In genomic region chr22:27719535-27720227, GRCh38 we compare ENCODE assay signal across 9 cellular contexts.
DNase-seq lines count a peak whose midpoint lies in the region; ATAC-seq and TF ChIP-seq lines count a peak whose summit lies in the region.
"Had no signal": no experiment of that assay in that cellular context is flagged by ENCODE, and none has a peak within 500 bp of the region (broad histone marks: within the 10 kb centered on the region; RNA-seq: fewer than 3 reads in every experiment).

No MANE protein-coding gene starts in this region.

- H3K4me1 Mint-ChIP-seq in T-helper 17 cell: no peaks in the 10 kb centered on the region
- H3K4me1 Mint-ChIP-seq: naive B cell had no signal

- H3K27ac Mint-ChIP-seq in T-helper 17 cell: no peak overlapping the region
- H3K27ac Mint-ChIP-seq: naive B cell had no signal

- H3K4me3 Mint-ChIP-seq in T-helper 17 cell: no peak overlapping the region
- H3K4me3 Mint-ChIP-seq: naive B cell had no signal

- H3K27me3 ChIP-seq in psoas muscle (ENCODE audit: insufficient read depth in 3 of 3, low read length in 2 of 3) (no peaks in the 10 kb centered on the region), A673 (replicated peaks; ENCODE audit: insufficient read depth, low read depth, low read length, poor library complexity) (no peaks in the 10 kb centered on the region)

- CTCF ChIA-PET in A673 (lab: Charles Lee): no interaction called here

- H3K36me3 ChIP-seq in psoas muscle (ENCODE audit: insufficient read depth in 1 of 2, low read depth in 1 of 2): no peaks in the 10 kb centered on the region
- H3K36me3 ChIP-seq in A673 (ENCODE audit: insufficient read depth, low read length, poor library complexity, severe bottlenecking): no peaks in the 10 kb centered on the region

- H3K4me1 ChIP-seq in psoas muscle (peaks cover 31% of the 10 kb centered on the region), A673 (ENCODE audit: insufficient read depth, low read length, poor library complexity, severe bottlenecking) (peaks cover 5% of the 10 kb centered on the region)

- H3K9me3 ChIP-seq in psoas muscle (no peaks in the 10 kb centered on the region), T-helper 17 cell (ENCODE audit: control insufficient read depth, low read length, poor library complexity, severe bottlenecking) (no peaks in the 10 kb centered on the region), A673 (ENCODE audit: low read depth, low read length, poor library complexity, severe bottlenecking) (no peaks in the 10 kb centered on the region)

- intact Hi-C loops in psoas muscle (cut with DNase I) (loop anchor here (5.0 kb wide), 3 partner anchors 63 to 78 kb away; no protein-coding TSS in a partner anchor), A673 (cut with micrococcal nuclease; ENCODE audit: unreplicated experiment) (no loop called here)

- WGBS in psoas muscle, 3 donors: 21 to 26% (median 25%) methylated on average over 8 of the region's 8 CpGs

- ATAC-seq in psoas muscle (peak; percentile 73 to 80 (median 75)), T-helper 17 cell (no peak), GM21526 (IDR thresholded peaks at IDR 0.05; ENCODE audit: low FRiP score, unreplicated experiment) (no peak)

- TF ChIP-seq CTCF in fibroblast of mammary gland (conservative IDR thresholded peaks at IDR 0.05; ENCODE audit: control insufficient read depth, insufficient read depth, low read depth, low read length) (no peak), psoas muscle (IDR thresholded peaks at IDR 0.05) (no peak), A673 (conservative IDR thresholded peaks at IDR 0.05; ENCODE audit: low read depth, low read length) (no peak)

- POLR2A ChIA-PET in A673 (lab: Charles Lee; ENCODE audit: low non-redundant PET): no interaction called here

- H3K27ac ChIP-seq in psoas muscle (peak overlapping the region; percentile 81), A673 (ENCODE audit: low read depth, low read length, poor library complexity, severe bottlenecking) (no peak overlapping the region)

- no peaks in the 10 kb centered on the region for H3K36me3 Mint-ChIP-seq in T-helper 17 cell (ENCODE audit: low read depth)

- BruUV-seq in A673 (replicated peaks; lab: Mats Ljungman, UMichigan): no TSS peak

- no peak overlapping the region for H3K4me3 ChIP-seq in fibroblast of mammary gland (ENCODE audit: control insufficient read depth, low read depth, low read length)
- H3K4me3 ChIP-seq in psoas muscle: no peak overlapping the region
- no peak overlapping the region for H3K4me3 ChIP-seq in A673 (ENCODE audit: low read depth, low read length, poor library complexity, severe bottlenecking)

- DNase-seq in GDM1 (lab: John Stamatoyannopoulos, UW) (peak; percentile 69), NCI-H446 (lab: John Stamatoyannopoulos, UW) (peak; percentile 84 to 86), fibroblast of mammary gland (ENCODE audit: low read depth) (peak; percentile 30), psoas muscle (peak; percentile 66 to 90), T-helper 17 cell (no peak), NCI-H2107 (lab: John Stamatoyannopoulos, UW) (no peak), A673 (ENCODE audit: low spot score) (no peak)
- DNase-seq: naive B cell had no signal

- peaks cover 6% of the 10 kb centered on the region for H3K27me3 Mint-ChIP-seq in T-helper 17 cell

Comparison
In these comparisons a context has a peak if more than half of its experiments do, and no peak if none do; other contexts are left out.
1. DNase-seq: peak in GDM1 (single experiment), NCI-H446 (2 of 2), fibroblast of mammary gland (single experiment) and psoas muscle (2 of 2); none in T-helper 17 cell (0 of 3), NCI-H2107 (single experiment) and A673 (single experiment).
2. ATAC-seq: peak in psoas muscle (4 of 4); none in T-helper 17 cell (single experiment) and GM21526 (single experiment).